23 cellular contexts compared by ENCODE assay signal in genomic region chr11:2866178-2866577, GRCh38. TPM values are rescaled to one million over a fixed set of nuclear protein-coding genes. Genes with fewer than 3 reads are reported as not detected.
DNase-seq lines count a peak whose midpoint lies in the region; ATAC-seq, FAIRE-seq and TF ChIP-seq lines count a peak whose summit lies in the region.
"Had no signal": no experiment of that assay in that cellular context is flagged by ENCODE, and none has a peak within 500 bp of the region (broad histone marks: within the 10 kb centered on the region; RNA-seq: fewer than 3 reads in every experiment).

No MANE protein-coding gene starts in this region.

- no peak overlapping the region for H3K4me2 ChIP-seq in A549
- H3K4me2 ChIP-seq: BLaER1, GM23338 had no signal

- no peaks in the 10 kb centered on the region for H3K36me3 ChIP-seq in NT2/D1 (ENCODE audit: insufficient read depth, insufficient read length, low read length)
- no peaks in the 10 kb centered on the region for H3K36me3 ChIP-seq in upper lobe of right lung
- no peaks in the 10 kb centered on the region for H3K36me3 ChIP-seq in lower lobe of right lung
- H3K36me3 ChIP-seq: BLaER1, HAP-1 had no signal

- H3K27ac ChIP-seq in A549: no peak overlapping the region
- peak overlapping the region; percentile 47 for H3K27ac ChIP-seq in upper lobe of right lung
- no peak overlapping the region for H3K27ac ChIP-seq in lower lobe of right lung
- H3K27ac ChIP-seq: BLaER1, C4-2B had no signal

- TF ChIP-seq CTCF in A549 (IDR thresholded peaks at IDR 0.05): no peak
- no peak for TF ChIP-seq CTCF in glutamatergic neuron (IDR thresholded peaks at IDR 0.05; ENCODE audit: partially characterized antibody, unreplicated experiment)
- no peak for TF ChIP-seq CTCF in upper lobe of right lung (IDR thresholded peaks at IDR 0.05)
- TF ChIP-seq CTCF in lower lobe of right lung (IDR thresholded peaks at IDR 0.05): no peak

- H3K4me3 Mint-ChIP-seq in glutamatergic neuron (ENCODE audit: unreplicated experiment): no peak overlapping the region
- H3K4me3 Mint-ChIP-seq: B cell; CD4-positive, alpha-beta T cell; CD8-positive, alpha-beta memory T cell; GM23338 had no signal

- TF ChIP-seq RAD21 in A549 (conservative IDR thresholded peaks at IDR 0.05 in 1 of 2, IDR thresholded peaks at IDR 0.05 in 1 of 2): no peak

- CTCF ChIA-PET in A549 (lab: Yijun Ruan, JAX): interaction anchor here (0.6 to 1.2 kb wide), 2 partner anchors 333 to 530 kb away, joined by 3 to 8 read pairs; no protein-coding TSS in a partner anchor

- H3K36me3 Mint-ChIP-seq in glutamatergic neuron (ENCODE audit: unreplicated experiment): no peaks in the 10 kb centered on the region
- H3K36me3 Mint-ChIP-seq: CD8-positive, alpha-beta memory T cell had no signal

- no peak for TF ChIP-seq POLR2A in A549 (IDR thresholded peaks at IDR 0.05; ENCODE audit: low read length)

- peaks cover 31% of the 10 kb centered on the region for H3K4me1 Mint-ChIP-seq in glutamatergic neuron (ENCODE audit: low read depth, unreplicated experiment)

- intact Hi-C loops in upper lobe of right lung (cut with DNase I) (no loop called here), lower lobe of right lung (cut with DNase I) (no loop called here)

- POLR2A ChIA-PET in A549 (lab: Yijun Ruan, JAX): no interaction called here

- WGBS in A549 (ENCODE audit: missing lambda C conversion rate): 84% methylated on average over 5 of the region's 9 CpGs

- ATAC-seq in A549 (no peak), upper lobe of right lung (no peak), lower lobe of right lung (no peak)
- ATAC-seq: GM23338 had no signal

- peaks cover 86% of the 10 kb centered on the region for H3K27me3 ChIP-seq in NT2/D1 (ENCODE audit: insufficient read depth, insufficient read length)
- H3K27me3 ChIP-seq in upper lobe of right lung: peaks cover 41% of the 10 kb centered on the region
- peaks cover 51% of the 10 kb centered on the region for H3K27me3 ChIP-seq in lower lobe of right lung (ENCODE audit: low read depth)

- no peak overlapping the region for H3K4me3 ChIP-seq in A549
- no peak overlapping the region for H3K4me3 ChIP-seq in NT2/D1 (ENCODE audit: insufficient read length, low read depth)
- H3K4me3 ChIP-seq in upper lobe of right lung: no peak overlapping the region
- no peak overlapping the region for H3K4me3 ChIP-seq in lower lobe of right lung
- H3K4me3 ChIP-seq: BLaER1, GM23338, HAP-1 had no signal

- H3K9me3 ChIP-seq in A549: no peaks in the 10 kb centered on the region
- no peaks in the 10 kb centered on the region for H3K9me3 ChIP-seq in NT2/D1 (ENCODE audit: insufficient read depth, low read length)
- H3K9me3 ChIP-seq in upper lobe of right lung: no peaks in the 10 kb centered on the region
- H3K9me3 ChIP-seq in lower lobe of right lung: no peaks in the 10 kb centered on the region
- H3K9me3 ChIP-seq: BLaER1, HAP-1 had no signal

- FAIRE-seq in A549 (lab: Jason Lieb, UNC): no peak
- no peak for FAIRE-seq in frontal cortex (lab: Jason Lieb, UNC)
- FAIRE-seq: GM12891, GM18507, H54 had no signal

- no peaks in the 10 kb centered on the region; the same call in 2 of the 3 replicates for H3K4me1 ChIP-seq in A549
- H3K4me1 ChIP-seq in NT2/D1 (ENCODE audit: insufficient read depth, insufficient read length): peaks cover 37% of the 10 kb centered on the region
- H3K4me1 ChIP-seq in upper lobe of right lung: peaks cover 4% of the 10 kb centered on the region
- H3K4me1 ChIP-seq in lower lobe of right lung: peaks cover 18% of the 10 kb centered on the region

- no peak for DNase-seq in A549 (ENCODE audit: low read depth in 1 of 2, low spot score in 1 of 2)
- no peak for DNase-seq in NT2/D1 (ENCODE audit: low read depth, low spot score)
- no peak for DNase-seq in glutamatergic neuron
- no peak for DNase-seq in upper lobe of right lung
- DNase-seq in lower lobe of right lung: no peak
- DNase-seq in Ammon's horn (ENCODE audit: low spot score): no peak
- no peak for DNase-seq in frontal cortex (ENCODE audit: low spot score in 2 of 2)
- DNase-seq: 8988T; Calu3; CD4-positive, alpha-beta T cell; CD8-positive, alpha-beta memory T cell; COR-L47; DMS53; DMS79 treated with DMSO at 0.1 percent for 48 hours; GF-D8 had no signal

- peak overlapping the region; percentile 38 for H3K9ac ChIP-seq in NT2/D1 (ENCODE audit: insufficient read length, low read depth)
- H3K9ac ChIP-seq: BLaER1 had no signal

- H3K27ac Mint-ChIP-seq in glutamatergic neuron (ENCODE audit: unreplicated experiment): peak overlapping the region; percentile 72
- H3K27ac Mint-ChIP-seq: B cell; CD4-positive, alpha-beta T cell; GM23338 had no signal

- peaks cover 20% of the 10 kb centered on the region for H3K9me3 Mint-ChIP-seq in glutamatergic neuron (ENCODE audit: unreplicated experiment)
- H3K9me3 Mint-ChIP-seq: CD4-positive, alpha-beta T cell; CD8-positive, alpha-beta memory T cell had no signal

- peaks cover 16% of the 10 kb centered on the region for H3K27me3 Mint-ChIP-seq in glutamatergic neuron (ENCODE audit: unreplicated experiment)

- TF ChIP-seq EP300 in A549 (IDR thresholded peaks at IDR 0.05): no peak

TF ChIP-seq in A549, 52 proteins besides CTCF, POLR2A, EP300 and RAD21:
- TF ChIP-seq ZFP36 (IDR thresholded peaks at IDR 0.05; ENCODE audit: borderline replicate concordance, partially characterized antibody) (peak; percentile 31), BHLHE40 (IDR thresholded peaks at IDR 0.05; ENCODE audit: low read depth, low read length) (no peak)
TF ChIP-seq in A549: peak in this region for 1.

RNA-seq across cellular contexts. Expression of gene CDKN1C, which starts 19.4 kb away (rescaled TPM):
- 0.40 and 0.41 TPM in 2 replicates for polyA plus RNA-seq in A549 (2011; rRNA removed)
- 0.11 and 0.25 TPM in 2 replicates for polyA plus RNA-seq in A549 (2012; cell fraction: cytosol; rRNA removed)
- polyA plus RNA-seq in A549 (2012; cell fraction: nucleus; rRNA removed): 0.34 and 0.62 TPM in 2 replicates
- polyA plus RNA-seq in A549 (2017; fragmentation: RNase III; extraction: RNeasy Plus Mini Kit Qiagen cat#74134 plus additional on column Dnase treatment): 0.16 to 0.36 TPM (median 0.30 TPM) in 3 replicates
- 0.29 TPM in 1 of 2 replicates, not detected in the other for polyA minus RNA-seq in A549 (2011; rRNA and poly(A)+ RNA removed)
- total RNA-seq in glutamatergic neuron (ENCODE audit: unreplicated experiment): 391 TPM
- total RNA-seq in upper lobe of right lung: 42.1 TPM
- 39.5 TPM for total RNA-seq in lower lobe of right lung
- total RNA-seq in frontal cortex: 36.7 TPM
